9 cellular contexts compared by ENCODE assay signal in the genomic region with DNA sequence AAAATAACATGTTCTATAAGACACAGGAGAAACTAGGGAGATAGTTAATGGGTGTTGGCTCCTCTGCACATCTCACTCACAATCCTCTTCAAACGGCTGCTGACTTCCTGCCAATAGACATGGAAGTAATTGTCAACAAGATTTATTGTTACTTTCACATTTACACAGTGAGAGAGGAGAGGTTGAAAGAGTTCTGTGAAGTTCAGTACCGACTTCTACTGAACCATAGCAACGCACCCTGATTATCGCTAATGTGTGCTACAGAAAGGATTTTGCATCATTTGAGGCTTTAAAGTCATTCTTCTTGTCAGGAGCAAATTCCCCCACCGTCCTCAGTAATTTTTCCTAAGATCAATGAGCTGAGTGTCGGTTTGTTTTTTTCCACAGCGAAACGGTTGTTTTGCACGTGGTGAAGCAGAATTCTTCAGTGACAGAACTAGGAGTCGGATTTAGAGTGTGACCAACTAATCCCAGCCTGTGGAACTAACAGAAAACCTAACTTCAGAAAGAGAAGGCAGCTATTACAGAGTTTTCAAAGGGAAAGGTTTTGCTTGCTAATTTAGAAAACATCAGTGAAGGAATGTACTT.
DNase-seq lines count a peak whose midpoint lies in the region; ATAC-seq and TF ChIP-seq lines count a peak whose summit lies in the region.
"Had no signal": no experiment of that assay in that cellular context is flagged by ENCODE, and none has a peak within 500 bp of the region (broad histone marks: within the 10 kb centered on the region; RNA-seq: fewer than 3 reads in every experiment).

No MANE protein-coding gene starts in this region.

- no peak overlapping the region for H3K27ac Mint-ChIP-seq in CD8-positive, alpha-beta memory T cell
- peak overlapping the region; percentile 39 for H3K27ac Mint-ChIP-seq in activated CD8-positive, alpha-beta T cell treated with anti-CD3 and anti-CD28 coated beads, Interleukin-2, amount 10 ng/mL, durations not matched to agents 7 days and 5 days
- H3K27ac Mint-ChIP-seq: activated B cell treated with CpG ODN at 0.5 μM for 24 hours had no signal

- peak overlapping the region in 2 of 7 donors; percentile 16 to 57 for H3K4me3 Mint-ChIP-seq in CD8-positive, alpha-beta memory T cell
- H3K4me3 Mint-ChIP-seq in activated CD8-positive, alpha-beta T cell treated with anti-CD3 and anti-CD28 coated beads, Interleukin-2, amount 10 ng/mL, durations not matched to agents 7 days and 5 days, result peak overlapping the region; percentile 28
- H3K4me3 Mint-ChIP-seq: activated B cell treated with CpG ODN at 0.5 μM for 24 hours had no signal

- no peak for TF ChIP-seq POLR2A in body of pancreas (IDR thresholded peaks at IDR 0.05)

- H3K9me3 ChIP-seq in CD8-positive, alpha-beta memory T cell (ENCODE audit: low read length), result no peaks in the 10 kb centered on the region
- H3K9me3 ChIP-seq in muscle layer of colon (ENCODE audit: low read length) (no peaks in the 10 kb centered on the region), body of pancreas (no peaks in the 10 kb centered on the region)

- no peaks in the 10 kb centered on the region for H3K36me3 Mint-ChIP-seq in CD8-positive, alpha-beta memory T cell
- no peaks in the 10 kb centered on the region for H3K36me3 Mint-ChIP-seq in activated CD8-positive, alpha-beta T cell treated with anti-CD3 and anti-CD28 coated beads, Interleukin-2, amount 10 ng/mL, durations not matched to agents 7 days and 5 days (ENCODE audit: low read depth)

- WGBS in body of pancreas, 2 donors, result 9 to 24% methylated on average over 10 of the region's 10 CpGs

- peaks cover 0 to 9% (median 3%) of the 10 kb centered on the region in 5 donors for H3K9me3 Mint-ChIP-seq in CD8-positive, alpha-beta memory T cell
- no peaks in the 10 kb centered on the region for H3K9me3 Mint-ChIP-seq in activated CD8-positive, alpha-beta T cell treated with anti-CD3 and anti-CD28 coated beads, Interleukin-2, amount 10 ng/mL, durations not matched to agents 7 days and 5 days (ENCODE audit: insufficient read depth)
- H3K9me3 Mint-ChIP-seq: activated B cell treated with CpG ODN at 0.5 μM for 24 hours had no signal

- H3K27me3 ChIP-seq in CD8-positive, alpha-beta memory T cell (ENCODE audit: insufficient read depth, low read length, poor library complexity, severe bottlenecking), result no peaks in the 10 kb centered on the region
- H3K27me3 ChIP-seq in muscle layer of colon (ENCODE audit: control insufficient read depth in 1 of 2, insufficient read depth in 2 of 2, low read length in 2 of 2), result no peaks in the 10 kb centered on the region
- no peaks in the 10 kb centered on the region for H3K27me3 ChIP-seq in body of pancreas

- intact Hi-C loops in body of pancreas (cut with DNase I), result no loop called here

- no peaks in the 10 kb centered on the region for H3K36me3 ChIP-seq in CD8-positive, alpha-beta memory T cell (ENCODE audit: insufficient read depth, low read length)
- H3K36me3 ChIP-seq in muscle layer of colon (ENCODE audit: insufficient read depth, low read length) (no peaks in the 10 kb centered on the region), body of pancreas (replicated peaks in 1 of 2; ENCODE audit: insufficient read depth in 1 of 2, low read depth in 2 of 2) (no peaks in the 10 kb centered on the region)

- peaks cover 0 to 11% (median 0%) of the 10 kb centered on the region in 3 donors for H3K4me1 Mint-ChIP-seq in CD8-positive, alpha-beta memory T cell
- H3K4me1 Mint-ChIP-seq in activated CD8-positive, alpha-beta T cell treated with anti-CD3 and anti-CD28 coated beads, Interleukin-2, amount 10 ng/mL, durations not matched to agents 7 days and 5 days (ENCODE audit: low read depth), result peaks cover 14% of the 10 kb centered on the region

- peak; percentile 67 for ATAC-seq in HG03097 (IDR thresholded peaks at IDR 0.05; ENCODE audit: low FRiP score, unreplicated experiment)
- ATAC-seq in activated CD8-positive, alpha-beta T cell treated with anti-CD3 and anti-CD28 coated beads, Interleukin-2, amount 10 ng/mL, durations not matched to agents 7 days and 5 days, result peak; percentile 68
- no peak for ATAC-seq in HG02642 (IDR thresholded peaks at IDR 0.05; ENCODE audit: poor library complexity, unreplicated experiment)
- ATAC-seq in body of pancreas, result no peak

- CTCF ChIA-PET in CD8-positive, alpha-beta memory T cell (lab: Charles Lee), result no interaction called here
- CTCF ChIA-PET in activated CD8-positive, alpha-beta T cell treated with anti-CD3 and anti-CD28 coated beads, Interleukin-2, amount 10 ng/mL, durations not matched to agents 7 days and 5 days (lab: Charles Lee), result interaction anchor here (0.7 kb wide), 1 partner anchor 354 kb away, joined by 3 read pairs; no protein-coding TSS in a partner anchor

- DNase-seq in CD8-positive, alpha-beta memory T cell, result no peak
- DNase-seq in activated CD8-positive, alpha-beta T cell treated with anti-CD3 and anti-CD28 coated beads, Interleukin-2, amount 10 ng/mL, durations not matched to agents 7 days and 5 days, result peak; percentile 22
- no peak for DNase-seq in activated CD4-positive, CD25-positive, alpha-beta regulatory T cell (lab: John Stamatoyannopoulos, UW)
- DNase-seq in body of pancreas (no peak), SW 1271 (lab: John Stamatoyannopoulos, UW) (no peak)
- DNase-seq: activated B cell treated with CpG ODN at 0.5 μM for 24 hours had no signal

- no peaks in the 10 kb centered on the region for H3K27me3 Mint-ChIP-seq in CD8-positive, alpha-beta memory T cell
- H3K27me3 Mint-ChIP-seq in activated CD8-positive, alpha-beta T cell treated with anti-CD3 and anti-CD28 coated beads, Interleukin-2, amount 10 ng/mL, durations not matched to agents 7 days and 5 days (ENCODE audit: low read depth), result no peaks in the 10 kb centered on the region
- H3K27me3 Mint-ChIP-seq: activated B cell treated with CpG ODN at 0.5 μM for 24 hours had no signal

- H3K4me3 ChIP-seq in CD8-positive, alpha-beta memory T cell (ENCODE audit: low read length), result peak overlapping the region; percentile 14
- H3K4me3 ChIP-seq in muscle layer of colon (ENCODE audit: low read depth in 1 of 2, low read length in 2 of 2), result peak overlapping the region; percentile 22 to 37
- H3K4me3 ChIP-seq in body of pancreas, result no peak overlapping the region

- POLR2A ChIA-PET in CD8-positive, alpha-beta memory T cell (lab: Charles Lee), result no interaction called here
- POLR2A ChIA-PET in activated CD8-positive, alpha-beta T cell treated with anti-CD3 and anti-CD28 coated beads, Interleukin-2, amount 10 ng/mL, durations not matched to agents 7 days and 5 days (lab: Charles Lee), result no interaction called here

- no peaks in the 10 kb centered on the region for H3K4me1 ChIP-seq in CD8-positive, alpha-beta memory T cell (ENCODE audit: insufficient read depth, low read length)
- peaks cover 4% of the 10 kb centered on the region for H3K4me1 ChIP-seq in muscle layer of colon (ENCODE audit: insufficient read depth, low read length)
- peaks cover 6% of the 10 kb centered on the region for H3K4me1 ChIP-seq in body of pancreas

- H3K27ac ChIP-seq in CD8-positive, alpha-beta memory T cell (ENCODE audit: low read depth, low read length), result no peak overlapping the region
- no peak overlapping the region for H3K27ac ChIP-seq in muscle layer of colon (ENCODE audit: low read depth, low read length)
- H3K27ac ChIP-seq in body of pancreas, result peak overlapping the region in 2 of 4 donors; percentile 1 to 18

- no peak overlapping the region for H3K9ac ChIP-seq in muscle layer of colon (ENCODE audit: low read length)

- TF ChIP-seq CTCF in body of pancreas (IDR thresholded peaks at IDR 0.05), result no peak

Comparison
In these comparisons a context has a peak if more than half of its experiments do, and no peak if none do; other contexts are left out.
1. H3K4me3 ChIP-seq: peak in CD8-positive, alpha-beta memory T cell (single experiment) and muscle layer of colon (2 of 2); none in body of pancreas (0 of 2).
2. ATAC-seq: peak in HG03097 (single experiment) and activated CD8-positive, alpha-beta T cell treated with anti-CD3 and anti-CD28 coated beads, Interleukin-2, amount 10 ng/mL, durations not matched to agents 7 days and 5 days (single experiment); none in HG02642 (single experiment) and body of pancreas (single experiment).